8 cellular contexts compared by ENCODE assay signal in genomic region chr1:147084273-147085096, GRCh38.
DNase-seq lines count a peak whose midpoint lies in the region; ATAC-seq and TF ChIP-seq lines count a peak whose summit lies in the region.

No MANE protein-coding gene starts in this region.

- H2AFZ ChIP-seq in fibroblast of lung (ENCODE audit: low read length) = peak overlapping the region; percentile 93

- peak overlapping the region; percentile 33 to 75 (median 65) for H3K4me3 ChIP-seq in fibroblast of lung (replicated peaks in 1 of 4; ENCODE audit: control extremely low read depth in 1 of 4, insufficient read depth in 1 of 4, low read depth in 3 of 4, low read length in 4 of 4)

- no peaks in the 10 kb centered on the region for H3K4me1 ChIP-seq in fibroblast of lung (ENCODE audit: control insufficient read depth, extremely low read depth, insufficient read depth, low read length)

- H3K27ac ChIP-seq in fibroblast of lung (ENCODE audit: insufficient read depth, low read length) = peak overlapping the region; percentile 71

- peak overlapping the region; percentile 73 for H3K9ac ChIP-seq in fibroblast of lung (ENCODE audit: insufficient read depth, low read length)

- H3K36me3 Mint-ChIP-seq in naive thymus-derived CD8-positive, alpha-beta T cell = peaks cover 0 to 10% (median 2%) of the 10 kb centered on the region in 3 donors
- peaks cover 19% of the 10 kb centered on the region for H3K36me3 Mint-ChIP-seq in stimulated activated effector memory CD8-positive, alpha-beta T cell treated with anti-CD3 and anti-CD28 coated beads, Interleukin-12 subunit alpha, Interleukin-12 subunit beta, amount 100 ng/mL, for 72 hours

- peaks cover 34% of the 10 kb centered on the region for H3K27me3 ChIP-seq in fibroblast of lung (ENCODE audit: control insufficient read depth, insufficient read depth, low read length)

- peaks cover 19 to 39% (median 31%) of the 10 kb centered on the region in 4 donors for H3K4me1 Mint-ChIP-seq in naive thymus-derived CD8-positive, alpha-beta T cell
- peaks cover 30% of the 10 kb centered on the region for H3K4me1 Mint-ChIP-seq in stimulated activated effector memory CD8-positive, alpha-beta T cell treated with anti-CD3 and anti-CD28 coated beads, Interleukin-12 subunit alpha, Interleukin-12 subunit beta, amount 100 ng/mL, for 72 hours

- H3K4me3 Mint-ChIP-seq in naive thymus-derived CD8-positive, alpha-beta T cell = peak overlapping the region; percentile 86 to 99 (median 95)
- peak overlapping the region; percentile 86 for H3K4me3 Mint-ChIP-seq in stimulated activated effector memory CD8-positive, alpha-beta T cell treated with anti-CD3 and anti-CD28 coated beads, Interleukin-12 subunit alpha, Interleukin-12 subunit beta, amount 100 ng/mL, for 72 hours

- DNase-seq in AG09319 (ENCODE audit: extremely low read depth, low read depth) (peak; percentile 8), NOMO-1 treated with DMSO at 0.1 percent for 48 hours (lab: John Stamatoyannopoulos, UW; ENCODE audit: unreplicated experiment) (peak; percentile 81), fibroblast of lung (ENCODE audit: low read depth in 2 of 2) (peak; percentile 90 to 92)
- peak; percentile 80 for DNase-seq in activated T-cell treated with anti-CD3 and anti-CD28 coated beads, Interleukin-2, amount 50 U/mL, for 1 hour
- DNase-seq in naive thymus-derived CD8-positive, alpha-beta T cell = peak; percentile 27 to 81 (median 62)
- peak; percentile 77 to 94 for DNase-seq in stimulated activated effector memory CD8-positive, alpha-beta T cell treated with anti-CD3 and anti-CD28 coated beads, Interleukin-12 subunit alpha, Interleukin-12 subunit beta, amount 100 ng/mL, for 72 hours (ENCODE audit: low spot score in 2 of 2)

- ATAC-seq in GM19043 (IDR thresholded peaks at IDR 0.05; ENCODE audit: low read depth, unreplicated experiment) = peak; percentile 73
- peak; percentile 83 for ATAC-seq in HG03432 (IDR thresholded peaks at IDR 0.05; ENCODE audit: unreplicated experiment)
- peak; percentile 75 to 81 for ATAC-seq in naive thymus-derived CD8-positive, alpha-beta T cell
- peak; percentile 86 for ATAC-seq in stimulated activated effector memory CD8-positive, alpha-beta T cell treated with anti-CD3 and anti-CD28 coated beads, Interleukin-12 subunit alpha, Interleukin-12 subunit beta, amount 100 ng/mL, for 72 hours

- H3K9me3 ChIP-seq in fibroblast of lung (ENCODE audit: control insufficient read depth, insufficient read depth, low read depth, low read length) = no peaks in the 10 kb centered on the region

- peak overlapping the region; percentile 91 to 100 (median 96) for H3K27ac Mint-ChIP-seq in naive thymus-derived CD8-positive, alpha-beta T cell
- peak overlapping the region; percentile 100 for H3K27ac Mint-ChIP-seq in stimulated activated effector memory CD8-positive, alpha-beta T cell treated with anti-CD3 and anti-CD28 coated beads, Interleukin-12 subunit alpha, Interleukin-12 subunit beta, amount 100 ng/mL, for 72 hours

- H3K4me2 ChIP-seq in fibroblast of lung (ENCODE audit: extremely low read depth, insufficient read depth, low read length) = peak overlapping the region; percentile 94

- TF ChIP-seq CTCF in AG09319 (IDR thresholded peaks at IDR 0.05; ENCODE audit: low read depth, low read length) (no peak), fibroblast of lung (conservative IDR thresholded peaks at IDR 0.05 in 1 of 2, IDR thresholded peaks at IDR 0.05 in 1 of 2; ENCODE audit: low read depth in 1 of 2, low read length in 2 of 2) (no peak)

- H3K27me3 Mint-ChIP-seq in naive thymus-derived CD8-positive, alpha-beta T cell = peaks cover 13 to 71% (median 53%) of the 10 kb centered on the region in 5 donors

- no peaks in the 10 kb centered on the region for H3K79me2 ChIP-seq in fibroblast of lung (ENCODE audit: control insufficient read depth, insufficient read depth, low read length)

- no peaks in the 10 kb centered on the region for H3K36me3 ChIP-seq in fibroblast of lung (ENCODE audit: control insufficient read depth, insufficient read depth, low read length)

- H3K9me3 Mint-ChIP-seq in naive thymus-derived CD8-positive, alpha-beta T cell = peaks cover 0 to 30% (median 12%) of the 10 kb centered on the region in 9 donors
- H3K9me3 Mint-ChIP-seq in stimulated activated effector memory CD8-positive, alpha-beta T cell treated with anti-CD3 and anti-CD28 coated beads, Interleukin-12 subunit alpha, Interleukin-12 subunit beta, amount 100 ng/mL, for 72 hours = no peaks in the 10 kb centered on the region

- POLR2A ChIA-PET in naive thymus-derived CD8-positive, alpha-beta T cell (lab: Charles Lee) = interaction anchor here (0.6 to 1.3 kb wide), 6 partner anchors 9 to 1103 kb away, joined by 3 to 10 read pairs (median 3); partner anchors contain the start of genes CHD1L and PRKAB2

- H4K20me1 ChIP-seq in fibroblast of lung (ENCODE audit: control insufficient read depth, extremely low read depth, insufficient read depth, low read length) = no peaks in the 10 kb centered on the region

Comparison
In these comparisons a context has a peak if more than half of its experiments do, and no peak if none do; other contexts are left out.
1. Peak in every context shown above with its lines: DNase-seq, ATAC-seq, H3K4me3 ChIP-seq and H3K27ac ChIP-seq.
2. DNase-seq: peak in every context shown above with its lines; median percentile 91 in fibroblast of lung; 86 in stimulated activated effector memory CD8-positive, alpha-beta T cell treated with anti-CD3 and anti-CD28 coated beads, Interleukin-12 subunit alpha, Interleukin-12 subunit beta, amount 100 ng/mL, for 72 hours; 81 in NOMO-1 treated with DMSO at 0.1 percent for 48 hours; 80 in activated T-cell treated with anti-CD3 and anti-CD28 coated beads, Interleukin-2, amount 50 U/mL, for 1 hour; 62 in naive thymus-derived CD8-positive, alpha-beta T cell; 8 in AG09319.